ENCODE assay signal across 21 cellular contexts in genomic region chr4:67291639-67292038, GRCh38.
"Had no signal": no experiment of that assay in that cellular context is flagged by ENCODE, and none has a peak within 500 bp of the region (broad histone marks: within the 10 kb centered on the region; RNA-seq: fewer than 3 reads in every experiment).

No MANE protein-coding gene starts in this region.

- H3K9me3 ChIP-seq: colonic mucosa, upper lobe of right lung had no signal

- H3K4me1 ChIP-seq: colonic mucosa had no signal

- H3K27me3 Mint-ChIP-seq: activated CD4-positive, alpha-beta T cell treated with anti-CD3 and anti-CD28 coated beads, Interleukin-2, amount 10 ng/mL, durations not matched to agents 24 days and 14 days; activated naive CD4-positive, alpha-beta T cell treated with anti-CD3 and anti-CD28 coated beads, Interleukin-2, amount 10 ng/mL, durations not matched to agents 7 days and 5 days; activated naive CD8-positive, alpha-beta T cell treated with anti-CD3 and anti-CD28 coated beads, Interleukin-2, amount 50 U/mL, for 24 hours; central memory CD8-positive, alpha-beta T cell had no signal

- H3K27me3 ChIP-seq: colonic mucosa, upper lobe of right lung had no signal

- ATAC-seq: activated CD8-positive, alpha-beta T cell treated with anti-CD3 and anti-CD28 coated beads, Interleukin-2, amount 10 ng/mL, durations not matched to agents 7 days and 5 days; activated naive CD8-positive, alpha-beta T cell treated with anti-CD3 and anti-CD28 coated beads, Interleukin-2, amount 50 U/mL, for 24 hours; activated T-cell treated with anti-CD3 and anti-CD28 coated beads, Interleukin-2, amount 50 U/mL, for 4 hours; left lobe of liver; upper lobe of right lung had no signal

- H3K4me1 Mint-ChIP-seq: activated CD4-positive, alpha-beta T cell treated with anti-CD3 and anti-CD28 coated beads, Interleukin-2, amount 10 ng/mL, durations not matched to agents 24 days and 14 days; activated naive CD4-positive, alpha-beta T cell treated with anti-CD3 and anti-CD28 coated beads, Interleukin-2, amount 10 ng/mL, durations not matched to agents 7 days and 5 days; activated naive CD8-positive, alpha-beta T cell treated with anti-CD3 and anti-CD28 coated beads, Interleukin-2, amount 50 U/mL, for 24 hours; central memory CD8-positive, alpha-beta T cell; nephron had no signal

- H3K4me3 ChIP-seq: colonic mucosa, lung, upper lobe of right lung had no signal

- H3K36me3 ChIP-seq: colonic mucosa, upper lobe of right lung had no signal

- H3K27ac ChIP-seq: colonic mucosa, upper lobe of right lung had no signal

- H3K27ac Mint-ChIP-seq: activated CD4-positive, alpha-beta T cell treated with anti-CD3 and anti-CD28 coated beads, Interleukin-2, amount 10 ng/mL, durations not matched to agents 24 days and 14 days; activated CD8-positive, alpha-beta T cell treated with anti-CD3 and anti-CD28 coated beads, Interleukin-2, amount 10 ng/mL, durations not matched to agents 7 days and 5 days; activated naive CD4-positive, alpha-beta T cell treated with anti-CD3 and anti-CD28 coated beads, Interleukin-2, amount 10 ng/mL, durations not matched to agents 7 days and 5 days; activated naive CD8-positive, alpha-beta T cell treated with anti-CD3 and anti-CD28 coated beads, Interleukin-2, amount 50 U/mL, for 24 hours; mesothelial cell of epicardium; nephron had no signal

- H3K4me3 Mint-ChIP-seq: activated CD4-positive, alpha-beta T cell treated with anti-CD3 and anti-CD28 coated beads, Interleukin-2, amount 10 ng/mL, durations not matched to agents 24 days and 14 days; activated CD8-positive, alpha-beta T cell treated with anti-CD3 and anti-CD28 coated beads, Interleukin-2, amount 10 ng/mL, durations not matched to agents 7 days and 5 days; activated naive CD4-positive, alpha-beta T cell treated with anti-CD3 and anti-CD28 coated beads, Interleukin-2, amount 10 ng/mL, durations not matched to agents 7 days and 5 days; activated naive CD8-positive, alpha-beta T cell treated with anti-CD3 and anti-CD28 coated beads, Interleukin-2, amount 50 U/mL, for 24 hours; activated T-cell treated with anti-CD3 and anti-CD28 coated beads, Interleukin-2, amount 50 U/mL, for 4 hours; central memory CD8-positive, alpha-beta T cell; mesothelial cell of epicardium; nephron had no signal

- H3K36me3 Mint-ChIP-seq: activated naive CD4-positive, alpha-beta T cell treated with anti-CD3 and anti-CD28 coated beads, Interleukin-2, amount 10 ng/mL, durations not matched to agents 7 days and 5 days; mesothelial cell of epicardium had no signal

- H3K9me3 Mint-ChIP-seq: activated CD4-positive, alpha-beta T cell treated with anti-CD3 and anti-CD28 coated beads, Interleukin-2, amount 10 ng/mL, durations not matched to agents 24 days and 14 days; activated naive CD4-positive, alpha-beta T cell treated with anti-CD3 and anti-CD28 coated beads, Interleukin-2, amount 10 ng/mL, durations not matched to agents 7 days and 5 days; activated naive CD8-positive, alpha-beta T cell treated with anti-CD3 and anti-CD28 coated beads, Interleukin-2, amount 50 U/mL, for 24 hours; activated T-cell treated with anti-CD3 and anti-CD28 coated beads, Interleukin-2, amount 50 U/mL, for 4 hours had no signal

- DNase-seq: activated CD4-positive, alpha-beta T cell treated with anti-CD3 and anti-CD28 coated beads, Interleukin-2, amount 10 ng/mL, durations not matched to agents 24 days and 14 days; activated CD8-positive, alpha-beta T cell treated with anti-CD3 and anti-CD28 coated beads, Interleukin-2, amount 10 ng/mL, durations not matched to agents 7 days and 5 days; activated naive CD4-positive, alpha-beta T cell treated with anti-CD3 and anti-CD28 coated beads, Interleukin-2, amount 10 ng/mL, durations not matched to agents 7 days and 5 days; activated naive CD8-positive, alpha-beta T cell treated with anti-CD3 and anti-CD28 coated beads, Interleukin-2, amount 50 U/mL, for 24 hours; activated T-cell treated with anti-CD3 and anti-CD28 coated beads, Interleukin-2, amount 50 U/mL, for 4 hours; anterior cingulate cortex; colonic mucosa; erythroblast; foreskin melanocyte; head of caudate nucleus; retina; stimulated activated CD4-positive, alpha-beta T cell treated with anti-CD3 and anti-CD28 coated beads, Interleukin-12 subunit alpha, Interleukin-12 subunit beta, amount 100 ng/mL, for 4 hours; stimulated activated CD4-positive, alpha-beta T cell treated with anti-CD3 and anti-CD28 coated beads, Interleukin-1b, Interleukin-23, amount 100 ng/mL, for 48 hours; stimulated activated CD8-positive, alpha-beta memory T cell treated with anti-CD3 and anti-CD28 coated beads, Interleukin-4, amount 100 ng/mL, for 48 hours; stimulated activated naive CD4-positive, alpha-beta T cell; upper lobe of right lung had no signal
